ENCODE assay signal across 30 cellular contexts in genomic region chr13:66207610-66208009, GRCh38.
"Had no signal": no experiment of that assay in that cellular context is flagged by ENCODE, and none has a peak within 500 bp of the region (broad histone marks: within the 10 kb centered on the region; RNA-seq: fewer than 3 reads in every experiment).

No MANE protein-coding gene starts in this region.

- DNase-seq: colonic mucosa; effector CD8-positive, alpha-beta T cell; endodermal cell; foreskin keratinocyte; glutamatergic neuron; heart right ventricle; hippocampal formation; islet precursor cell; left ventricle myocardium superior; lower lobe of right lung; naive thymus-derived CD8-positive, alpha-beta T cell; occipital lobe; ovary; posterior cingulate gyrus; psoas muscle; right cardiac atrium; sigmoid colon; stimulated activated CD4-positive, alpha-beta T cell treated with anti-CD3 and anti-CD28 coated beads, Interleukin-15, amount 100 ng/mL, for 24 hours; stimulated activated CD4-positive, alpha-beta T cell treated with anti-CD3 and anti-CD28 coated beads, Interleukin-4, amount 100 ng/mL, for 1 hour; stimulated activated CD8-positive, alpha-beta memory T cell treated with anti-CD3 and anti-CD28 coated beads, Interleukin-4, amount 100 ng/mL, for 48 hours; stimulated activated naive CD4-positive, alpha-beta T cell; stimulated activated naive CD8-positive, alpha-beta T cell treated with anti-CD3 and anti-CD28 coated beads, Interleukin-15, amount 100 ng/mL, for 72 hours; thyroid gland; trophoblast cell had no signal

- H3K9me3 Mint-ChIP-seq: endodermal cell had no signal

- H3K4me1 Mint-ChIP-seq: endodermal cell; stimulated activated naive CD8-positive, alpha-beta T cell treated with anti-CD3 and anti-CD28 coated beads, Interleukin-15, amount 100 ng/mL, for 72 hours had no signal

- H3K27me3 Mint-ChIP-seq: dendritic cell treated with granulocyte-macrophage colony-stimulating factor and Interleukin-4, amounts not matched to agents 40 ng/mL and 50 ng/mL, for 4 days; naive thymus-derived CD8-positive, alpha-beta T cell; stimulated activated naive CD8-positive, alpha-beta T cell treated with anti-CD3 and anti-CD28 coated beads, Interleukin-15, amount 100 ng/mL, for 72 hours had no signal

- H3K27ac Mint-ChIP-seq: dendritic cell treated with granulocyte-macrophage colony-stimulating factor and Interleukin-4, amounts not matched to agents 40 ng/mL and 50 ng/mL, for 4 days; endodermal cell; naive thymus-derived CD8-positive, alpha-beta T cell; stimulated activated naive CD8-positive, alpha-beta T cell treated with anti-CD3 and anti-CD28 coated beads, Interleukin-15, amount 100 ng/mL, for 72 hours had no signal

- H3K4me3 ChIP-seq: colonic mucosa, gastroesophageal sphincter, heart right ventricle, lower lobe of right lung, ovary, psoas muscle, sigmoid colon, skin epidermis, thyroid gland, vagina had no signal

- H3K27me3 ChIP-seq: colonic mucosa, foreskin keratinocyte, gastroesophageal sphincter, heart right ventricle, ovary, sigmoid colon, thyroid gland, vagina had no signal

- H3K4me1 ChIP-seq: colonic mucosa, foreskin keratinocyte, gastroesophageal sphincter, heart right ventricle, lower lobe of right lung, psoas muscle, thyroid gland, vagina had no signal

- H3K36me3 ChIP-seq: colonic mucosa, gastroesophageal sphincter, heart right ventricle, lower lobe of right lung, ovary, sigmoid colon, thyroid gland, vagina had no signal

- H3K36me3 Mint-ChIP-seq: naive thymus-derived CD8-positive, alpha-beta T cell had no signal

- H3K27ac ChIP-seq: colonic mucosa, epithelial cell of prostate, foreskin keratinocyte, gastroesophageal sphincter, heart right ventricle, lower lobe of right lung, ovary, psoas muscle, sigmoid colon, skin epidermis, thyroid gland, vagina had no signal

- H3K9me3 ChIP-seq: colonic mucosa, gastroesophageal sphincter, heart right ventricle, lower lobe of right lung, ovary, psoas muscle, sigmoid colon, thyroid gland, vagina had no signal

- ATAC-seq: esophagus mucosa; foreskin keratinocyte; gastroesophageal sphincter; heart right ventricle; left ventricle myocardium superior; lower lobe of right lung; naive thymus-derived CD8-positive, alpha-beta T cell; psoas muscle; right cardiac atrium; stimulated activated naive CD8-positive, alpha-beta T cell treated with anti-CD3 and anti-CD28 coated beads, Interleukin-15, amount 100 ng/mL, for 72 hours had no signal

- H3K4me3 Mint-ChIP-seq: dendritic cell treated with granulocyte-macrophage colony-stimulating factor and Interleukin-4, amounts not matched to agents 40 ng/mL and 50 ng/mL, for 4 days; endodermal cell; naive thymus-derived CD8-positive, alpha-beta T cell; stimulated activated naive CD8-positive, alpha-beta T cell treated with anti-CD3 and anti-CD28 coated beads, Interleukin-15, amount 100 ng/mL, for 72 hours had no signal
